Comparison of ENCODE assay signal across 1 cellular context in genomic region chr7:48098846-48099245, GRCh38.
TF ChIP-seq lines count a peak whose summit lies in the region.

No MANE protein-coding gene starts in this region.

TF ChIP-seq in IMR-90, 13 proteins besides CTCF, POLR2A, EP300 and RAD21:
- TF ChIP-seq USF2 (IDR thresholded peaks at IDR 0.05; ENCODE audit: low read depth, low read length) (no peak), MAZ (IDR thresholded peaks at IDR 0.05; ENCODE audit: borderline replicate concordance, low read depth, low read length) (no peak), CEBPB (IDR thresholded peaks at IDR 0.05; ENCODE audit: low read depth, low read length) (no peak), MAFK (IDR thresholded peaks at IDR 0.05; ENCODE audit: low read depth, low read length) (no peak), SMC3 (IDR thresholded peaks at IDR 0.05; ENCODE audit: low read depth, low read length) (no peak), FOS (IDR thresholded peaks at IDR 0.05; ENCODE audit: low read depth, low read length) (no peak)
- TF ChIP-seq, protein P1, sequence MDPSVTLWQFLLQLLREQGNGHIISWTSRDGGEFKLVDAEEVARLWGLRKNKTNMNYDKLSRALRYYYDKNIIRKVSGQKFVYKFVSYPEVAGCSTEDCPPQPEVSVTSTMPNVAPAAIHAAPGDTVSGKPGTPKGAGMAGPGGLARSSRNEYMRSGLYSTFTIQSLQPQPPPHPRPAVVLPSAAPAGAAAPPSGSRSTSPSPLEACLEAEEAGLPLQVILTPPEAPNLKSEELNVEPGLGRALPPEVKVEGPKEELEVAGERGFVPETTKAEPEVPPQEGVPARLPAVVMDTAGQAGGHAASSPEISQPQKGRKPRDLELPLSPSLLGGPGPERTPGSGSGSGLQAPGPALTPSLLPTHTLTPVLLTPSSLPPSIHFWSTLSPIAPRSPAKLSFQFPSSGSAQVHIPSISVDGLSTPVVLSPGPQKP (IDR thresholded peaks at IDR 0.05; ENCODE audit: borderline replicate concordance, low read depth, low read length), result no peak
